ENCODE assay signal across 9 cellular contexts in genomic region chr4:186726440-186727148, GRCh38. TPM values are rescaled to one million over a fixed set of nuclear protein-coding genes. Genes with fewer than 3 reads are reported as not detected.
DNase-seq lines count a peak whose midpoint lies in the region; ATAC-seq and TF ChIP-seq lines count a peak whose summit lies in the region.
"Had no signal": no experiment of that assay in that cellular context is flagged by ENCODE, and none has a peak within 500 bp of the region (broad histone marks: within the 10 kb centered on the region; RNA-seq: fewer than 3 reads in every experiment).

No MANE protein-coding gene starts in this region.

- no peak overlapping the region for H2BK12ac ChIP-seq in H9 (ENCODE audit: insufficient read length, low read depth, low read length)

- H3K4ac ChIP-seq in H9 (ENCODE audit: low read depth, low read length) = no peak overlapping the region

- peak overlapping the region; percentile 64 for H3K27ac ChIP-seq in ACC112 (ENCODE audit: low read depth, low read length)
- no peak overlapping the region for H3K27ac ChIP-seq in H9 (ENCODE audit: insufficient read length, low read depth, low read length)
- peak overlapping the region; percentile 86 for H3K27ac ChIP-seq in vagina
- H3K27ac ChIP-seq: neutrophil had no signal

- H3K4me3 Mint-ChIP-seq in H9 = peak overlapping the region; percentile 92 to 98

- no peak overlapping the region for H2BK15ac ChIP-seq in H9 (ENCODE audit: low read depth, low read length)

- H3K4me3 ChIP-seq in ACC112 (ENCODE audit: low read depth, low read length) = peak overlapping the region; percentile 73
- peak overlapping the region; percentile 75 for H3K4me3 ChIP-seq in epithelial cell of proximal tubule (ENCODE audit: low read depth, low read length)
- H3K4me3 ChIP-seq in mucosa of descending colon = peak overlapping the region; percentile 82
- peak overlapping the region; percentile 66 to 74 for H3K4me3 ChIP-seq in vagina

- H4K91ac ChIP-seq in H9 (ENCODE audit: insufficient read length, low read depth, low read length) = no peak overlapping the region

- H3K4me1 ChIP-seq in ACC112 (ENCODE audit: control insufficient read depth, insufficient read depth, low read length, unreplicated experiment) = peaks cover 26% of the 10 kb centered on the region
- H3K4me1 ChIP-seq in H9 (ENCODE audit: insufficient read depth, low read length) = no peaks in the 10 kb centered on the region; the same call in 1 of the 2 replicates
- peaks cover 7% of the 10 kb centered on the region for H3K4me1 ChIP-seq in mucosa of descending colon (ENCODE audit: low read depth)
- peaks cover 19% of the 10 kb centered on the region for H3K4me1 ChIP-seq in vagina

- peaks cover 13% of the 10 kb centered on the region for H3K27me3 Mint-ChIP-seq in H9 (ENCODE audit: low read depth)

- H2AFZ ChIP-seq in ACC112 (ENCODE audit: low read length, unreplicated experiment) = peak overlapping the region; percentile 63
- H2AFZ ChIP-seq in H9 (ENCODE audit: low read length) = no peak overlapping the region

- H3K27ac Mint-ChIP-seq in H9 = peak overlapping the region; percentile 86 to 95 (median 87)

- H3K23ac ChIP-seq in H9 (ENCODE audit: insufficient read length, low read depth, low read length) = no peak overlapping the region

- no peak overlapping the region for H3T11ph ChIP-seq in H9 (ENCODE audit: low read length)

- H3K18ac ChIP-seq in H9 (ENCODE audit: insufficient read length, low read depth, low read length) = no peak overlapping the region

- H3K4me2 ChIP-seq in H9 (ENCODE audit: insufficient read depth, insufficient read length, low read length) = peak overlapping the region; percentile 92

- H4K20me1 ChIP-seq in H9 (ENCODE audit: control insufficient read depth, insufficient read depth, insufficient read length) = no peaks in the 10 kb centered on the region

- no CpG with 5 or more reads among the region's 80 CpGs for WGBS in H9 (ENCODE audit: extremely low coverage, insufficient read length, low lambda C conversion rate)

- no peak overlapping the region for H2BK20ac ChIP-seq in H9 (ENCODE audit: low read depth, low read length, poor library complexity, severe bottlenecking)

- peaks cover 18% of the 10 kb centered on the region for H3K23me2 ChIP-seq in H9 (ENCODE audit: insufficient read length, low read depth, low read length, poor library complexity, severe bottlenecking)

- peak; percentile 85 for DNase-seq in H9
- peak; percentile 50 for DNase-seq in SK-MEL-5 (ENCODE audit: low read depth, low spot score)
- DNase-seq in epithelial cell of proximal tubule (ENCODE audit: low read depth) = no peak
- DNase-seq in mucosa of descending colon = peak; percentile 82 to 94 (median 86)
- no peak for DNase-seq in vagina (ENCODE audit: extremely low spot score in 2 of 2)

- no peak for TF ChIP-seq CTCF in H9 (conservative IDR thresholded peaks at IDR 0.05)
- TF ChIP-seq CTCF in epithelial cell of proximal tubule (conservative IDR thresholded peaks at IDR 0.05; ENCODE audit: low read depth, low read length) = no peak
- TF ChIP-seq CTCF in mucosa of descending colon (IDR thresholded peaks at IDR 0.05) = no peak
- no peak for TF ChIP-seq CTCF in vagina (IDR thresholded peaks at IDR 0.05)

- no peak overlapping the region for H2AK5ac ChIP-seq in H9 (ENCODE audit: insufficient read length, low read length)

- H4K8ac ChIP-seq in H9 (replicated peaks; ENCODE audit: insufficient read length, low read depth, low read length) = no peak overlapping the region

- peaks cover 30 to 41% of the 10 kb centered on the region in 2 experiments for H3K4me1 Mint-ChIP-seq in H9

- no peak overlapping the region for H2BK120ac ChIP-seq in H9 (ENCODE audit: low read depth, low read length, poor library complexity, severe bottlenecking)

- H3K79me1 ChIP-seq in H9 (ENCODE audit: insufficient read depth, low read depth, low read length, poor library complexity, severe bottlenecking) = no peaks in the 10 kb centered on the region

- in situ Hi-C loops in SK-MEL-5 (cut with HindIII; ENCODE audit: low pct_unique_long_range_greater_than_20kb, low sequenced_read_pairs) = no loop called here

- H3K56ac ChIP-seq in H9 (ENCODE audit: insufficient read length, low read depth, low read length) = no peak overlapping the region

- H3K9ac ChIP-seq in H9 (ENCODE audit: extremely low read depth, insufficient read length, low read length) = peak overlapping the region; percentile 49

- H3K9me3 Mint-ChIP-seq in H9 = peaks cover 2 to 3% of the 10 kb centered on the region in 2 experiments; a peak in 3 of 5 replicates

- peaks cover 41% of the 10 kb centered on the region for H3K79me2 ChIP-seq in ACC112 (ENCODE audit: control insufficient read depth, insufficient read depth, low read length, unreplicated experiment)
- no peaks in the 10 kb centered on the region; the same call in 1 of the 2 replicates for H3K79me2 ChIP-seq in H9 (ENCODE audit: insufficient read depth, low read length)

- peak; percentile 76 for ATAC-seq in mucosa of descending colon
- ATAC-seq in GM21360 (IDR thresholded peaks at IDR 0.05; ENCODE audit: unreplicated experiment) = no peak
- no peak for ATAC-seq in GM18909 (IDR thresholded peaks at IDR 0.05; ENCODE audit: poor library complexity, unreplicated experiment)

- peaks cover 0 to 4% (median 0%) of the 10 kb centered on the region in 3 experiments; a peak in 1 of 7 replicates for H3K36me3 Mint-ChIP-seq in H9 (ENCODE audit: insufficient read depth in 1 of 3, low read depth in 3 of 3)

- no peak overlapping the region for H2BK5ac ChIP-seq in H9 (ENCODE audit: insufficient read length, low read length)

- TF ChIP-seq POLR2A in vagina (IDR thresholded peaks at IDR 0.05) = peak in 1 of 2 donors; percentile 57

- H3K36me3 ChIP-seq in ACC112 (ENCODE audit: insufficient read depth, low read length) (no peaks in the 10 kb centered on the region), mucosa of descending colon (ENCODE audit: low read depth) (no peaks in the 10 kb centered on the region), vagina (no peaks in the 10 kb centered on the region)
- H3K36me3 ChIP-seq: neutrophil had no signal

- no peak overlapping the region for H4K5ac ChIP-seq in H9 (ENCODE audit: insufficient read length, low read depth, low read length)

- intact Hi-C loops in mucosa of descending colon (cut with DNase I, micrococcal nuclease) = loop anchor here in 1 of 2 donors (5.0 kb wide), 1 partner anchor 211 kb away; no protein-coding TSS in a partner anchor
- intact Hi-C loops in vagina (cut with DNase I) = loop anchor here (10.0 kb wide), 1 partner anchor 118 kb away; no protein-coding TSS in a partner anchor

- H3K9me3 ChIP-seq in H9 (ENCODE audit: control insufficient read depth, low read depth, low read length) (no peaks in the 10 kb centered on the region), mucosa of descending colon (no peaks in the 10 kb centered on the region), vagina (no peaks in the 10 kb centered on the region)
- H3K9me3 ChIP-seq: neutrophil had no signal

- H3K27me3 ChIP-seq in ACC112 (ENCODE audit: insufficient read depth, low read length) (no peaks in the 10 kb centered on the region), H9 (ENCODE audit: insufficient read depth, low read length) (no peaks in the 10 kb centered on the region; the same call in 1 of the 2 replicates), vagina (no peaks in the 10 kb centered on the region)

- H3K14ac ChIP-seq in H9 (ENCODE audit: insufficient read depth, low read length) = peak overlapping the region; percentile 66

RNA-seq across cellular contexts. Expression of gene FAT1, which starts 2.9 kb away (rescaled TPM):
- total RNA-seq in H9 (2021) = 157 and 173 TPM in 2 replicates
- total RNA-seq in SK-MEL-5 (2014; rRNA removed; shearing (Covaris generic)) = 78.0 and 88.9 TPM in 2 replicates
- polyA plus RNA-seq in SK-MEL-5 (2015; cell fraction: cytosol; rRNA removed) = 75.3 and 95.6 TPM in 2 replicates
- polyA plus RNA-seq in SK-MEL-5 (2015; cell fraction: nucleus; rRNA removed) = 49.3 and 50.5 TPM in 2 replicates
- 109 and 178 TPM in 2 replicates for total RNA-seq in epithelial cell of proximal tubule
- 100 to 1,000 TPM; 241 to 337 (median 259) TPM for total RNA-seq in mucosa of descending colon
- total RNA-seq in vagina = 47.1 TPM

Comparison
In these comparisons a context has a peak if more than half of its experiments do, and no peak if none do; other contexts are left out.
1. DNase-seq: peak in H9 (single experiment), SK-MEL-5 (single experiment) and mucosa of descending colon (3 of 3); none in epithelial cell of proximal tubule (single experiment) and vagina (0 of 2).
2. Peak in every context shown above with its lines, with median percentiles within 50 percentile points of each other: H3K4me3 ChIP-seq.